ENCODE assay signal across 8 cellular contexts in the genomic region with DNA sequence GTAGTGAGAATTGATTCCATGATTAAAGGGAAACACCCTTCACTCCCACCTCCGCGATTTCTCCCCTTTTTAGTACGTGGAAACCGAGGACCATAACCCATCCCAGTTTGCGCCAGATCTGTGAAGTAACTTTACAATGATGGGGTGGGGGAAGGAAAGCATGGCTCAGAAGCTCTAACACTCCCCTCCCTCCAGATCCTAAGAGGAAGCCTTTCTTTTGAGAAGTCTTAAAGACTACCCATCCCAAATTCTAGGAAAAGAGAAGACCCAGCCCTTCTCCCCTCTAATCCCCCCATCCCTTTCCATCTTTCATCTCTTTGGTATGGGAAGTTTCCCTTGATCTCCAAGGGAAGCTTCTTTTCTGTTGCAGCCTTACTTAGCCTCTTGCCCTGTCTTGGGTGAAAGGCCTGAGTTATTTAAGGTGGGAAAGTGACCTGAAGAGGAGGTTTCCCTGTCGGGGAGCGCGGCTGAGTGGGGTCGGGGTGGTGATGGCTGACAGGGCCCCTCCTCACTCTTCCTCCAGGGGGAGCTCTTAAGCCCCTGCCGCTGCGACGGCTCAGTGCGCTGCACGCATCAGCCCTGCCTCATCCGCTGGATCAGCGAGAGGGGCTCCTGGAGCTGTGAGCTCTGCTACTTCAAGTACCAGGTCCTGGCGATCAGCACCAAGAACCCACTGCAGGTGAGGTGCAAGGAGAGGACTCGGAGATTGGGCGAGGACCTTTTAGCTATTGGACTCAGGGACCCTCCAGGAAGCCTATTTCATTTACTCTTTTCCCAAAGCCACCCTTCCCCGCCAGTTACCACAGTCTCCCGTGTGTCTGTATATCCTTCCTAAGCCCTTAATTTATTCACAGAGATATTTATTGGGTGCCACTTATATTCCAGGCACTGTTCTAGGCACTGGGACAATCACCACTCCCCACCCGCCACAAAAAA. TPM values are rescaled to one million over a fixed set of nuclear protein-coding genes. Genes with fewer than 3 reads are reported as not detected.
DNase-seq lines count a peak whose midpoint lies in the region; ATAC-seq, FAIRE-seq and TF ChIP-seq lines count a peak whose summit lies in the region.

No MANE protein-coding gene starts in this region.

- 38% methylated on average over 14 of the region's 22 CpGs for WGBS in HepG2 (ENCODE audit: low lambda C conversion rate)

- peak overlapping the region; percentile 71; the same call in 1 of the 2 replicates for H3K9ac ChIP-seq in HepG2 (ENCODE audit: insufficient read depth, low read depth, low read length)

- H3K79me2 ChIP-seq in HepG2 (ENCODE audit: insufficient read depth, low read length): peaks cover 7% of the 10 kb centered on the region

- POLR2A ChIA-PET in HepG2 (lab: Yijun Ruan, JAX): interaction anchor here (1.3 to 3.0 kb wide), 4 partner anchors 8 to 16 kb away, joined by 8 to 14 read pairs (median 9); partner anchors contain the start of genes CYP27B1, EEF1AKMT3, METTL1 and TSPAN31

- peaks cover 39% of the 10 kb centered on the region for H3K4me1 ChIP-seq in HepG2 (ENCODE audit: insufficient read depth, low read length)

- CTCF ChIA-PET in HepG2 (lab: Yijun Ruan, JAX; ENCODE audit: low intra/inter-chr PET ratio, low total read pairs): interaction anchor here (1.2 to 1.8 kb wide), 2 partner anchors 8 to 149 kb away, joined by 3 to 9 read pairs; no protein-coding TSS in a partner anchor

- ATAC-seq in HG03342 (IDR thresholded peaks at IDR 0.05; ENCODE audit: unreplicated experiment) (peak; percentile 33), T-helper 17 cell (peak; percentile 18), HepG2 (peak; percentile 61), GM19328 (IDR thresholded peaks at IDR 0.05; ENCODE audit: unreplicated experiment) (no peak), GM18520 (IDR thresholded peaks at IDR 0.05; ENCODE audit: unreplicated experiment) (no peak)
- peak; percentile 52 for ATAC-seq in stimulated activated effector memory CD8-positive, alpha-beta T cell treated with anti-CD3 and anti-CD28 coated beads, Interleukin-12 subunit alpha, Interleukin-12 subunit beta, amount 100 ng/mL, for 72 hours

- H3K4me3 ChIP-seq in astrocyte of the cerebellum (ENCODE audit: low read depth, low read length) (peak overlapping the region; percentile 55), HepG2 (replicated peaks in 1 of 3; ENCODE audit: insufficient read depth in 1 of 3, low read depth in 2 of 3, low read length in 3 of 3) (peak overlapping the region; percentile 81 to 82 (median 81))

- H3K4me2 ChIP-seq in HepG2 (ENCODE audit: low read depth, low read length): peak overlapping the region; percentile 96

- peak; percentile 38 for DNase-seq in GDM1 (lab: John Stamatoyannopoulos, UW)
- peak; percentile 55 to 67 (median 61) for DNase-seq in T-helper 17 cell
- no peak for DNase-seq in astrocyte of the cerebellum (ENCODE audit: low read depth)
- no peak for DNase-seq in HepG2 (ENCODE audit: low spot score)
- peak; percentile 60 to 80 for DNase-seq in stimulated activated effector memory CD8-positive, alpha-beta T cell treated with anti-CD3 and anti-CD28 coated beads, Interleukin-12 subunit alpha, Interleukin-12 subunit beta, amount 100 ng/mL, for 72 hours (ENCODE audit: low spot score in 2 of 2)

- FAIRE-seq in HepG2 (lab: Jason Lieb, UNC): no peak

- H3K36me3 Mint-ChIP-seq in T-helper 17 cell (ENCODE audit: low read depth): no peaks in the 10 kb centered on the region
- H3K36me3 Mint-ChIP-seq in stimulated activated effector memory CD8-positive, alpha-beta T cell treated with anti-CD3 and anti-CD28 coated beads, Interleukin-12 subunit alpha, Interleukin-12 subunit beta, amount 100 ng/mL, for 72 hours: peaks cover 49% of the 10 kb centered on the region

- in situ Hi-C loops in astrocyte of the cerebellum (cut with HindIII; ENCODE audit: low sequenced_read_pairs): loop anchor here (5.0 kb wide), 1 partner anchor 61 kb away; the partner anchor contains the start of gene AVIL
- in situ Hi-C loops in HepG2 (cut with HindIII; ENCODE audit: extremely low pct_ligation_motif_present, low pct_unique_long_range_greater_than_20kb): no loop called here

- H4K20me1 ChIP-seq in HepG2 (ENCODE audit: insufficient read depth, low read length): 0 out of 2 replicates have a peak, but pooled peaks cover 5% of the 10 kb centered on the region

- H3K27me3 ChIP-seq in HepG2 (ENCODE audit: control insufficient read depth in 1 of 2, insufficient read depth in 2 of 2, low read length in 2 of 2): no peaks in the 10 kb centered on the region; a peak in 1 of 5 replicates

- TF ChIP-seq POLR2A in HepG2 (IDR thresholded peaks at IDR 0.05; ENCODE audit: insufficient read depth in 1 of 2, low read depth in 2 of 2, low read length in 2 of 2): no peak

- H3K36me3 ChIP-seq in HepG2 (replicated peaks in 1 of 2; ENCODE audit: control insufficient read depth in 1 of 2, insufficient read depth in 2 of 2, low read length in 2 of 2): no peaks in the 10 kb centered on the region; a peak in 1 of 5 replicates

- H2AFZ ChIP-seq in HepG2 (ENCODE audit: low read length): peak overlapping the region; percentile 5

- peak; percentile 50; the same call in 1 of the 2 replicates for TF ChIP-seq RAD21 in HepG2 (CRISPR knock-in tag; IDR thresholded peaks at IDR 0.05)

- peak overlapping the region; percentile 92 for H3K4me3 Mint-ChIP-seq in T-helper 17 cell
- peak overlapping the region; percentile 75 for H3K4me3 Mint-ChIP-seq in stimulated activated effector memory CD8-positive, alpha-beta T cell treated with anti-CD3 and anti-CD28 coated beads, Interleukin-12 subunit alpha, Interleukin-12 subunit beta, amount 100 ng/mL, for 72 hours

- H3K27me3 Mint-ChIP-seq in T-helper 17 cell: no peaks in the 10 kb centered on the region

- BruUV-seq in HepG2 (replicated peaks; lab: Mats Ljungman, UMichigan): no TSS peak

- TF ChIP-seq CTCF in astrocyte of the cerebellum (IDR thresholded peaks at IDR 0.05; ENCODE audit: low read depth, low read length, missing control alignments) (peak; percentile 76), HepG2 (CRISPR knock-in tag; IDR thresholded peaks at IDR 0.05) (peak; percentile 94)

- H3K9me3 ChIP-seq in T-helper 17 cell (ENCODE audit: control insufficient read depth, low read length, poor library complexity, severe bottlenecking) (no peaks in the 10 kb centered on the region), HepG2 (ENCODE audit: low read length) (no peaks in the 10 kb centered on the region)

- TF ChIP-seq EP300 in HepG2 (IDR thresholded peaks at IDR 0.05; ENCODE audit: low read depth in 2 of 2, low read length in 2 of 2) (no peak), HepG2 (CRISPR knock-in tag; IDR thresholded peaks at IDR 0.05; ENCODE audit: borderline replicate concordance) (no peak)

- peak overlapping the region; percentile 67 for H3K27ac ChIP-seq in HepG2 (ENCODE audit: extremely low read length, insufficient read depth, low read length)

- H3K9me3 Mint-ChIP-seq in stimulated activated effector memory CD8-positive, alpha-beta T cell treated with anti-CD3 and anti-CD28 coated beads, Interleukin-12 subunit alpha, Interleukin-12 subunit beta, amount 100 ng/mL, for 72 hours: no peaks in the 10 kb centered on the region

- H3K27ac Mint-ChIP-seq in T-helper 17 cell: peak overlapping the region; percentile 87
- H3K27ac Mint-ChIP-seq in stimulated activated effector memory CD8-positive, alpha-beta T cell treated with anti-CD3 and anti-CD28 coated beads, Interleukin-12 subunit alpha, Interleukin-12 subunit beta, amount 100 ng/mL, for 72 hours: peak overlapping the region; percentile 84

- intact Hi-C loops in HepG2 (cut with micrococcal nuclease; ENCODE audit: unreplicated experiment): no loop called here

- peaks cover 58% of the 10 kb centered on the region for H3K4me1 Mint-ChIP-seq in T-helper 17 cell
- H3K4me1 Mint-ChIP-seq in stimulated activated effector memory CD8-positive, alpha-beta T cell treated with anti-CD3 and anti-CD28 coated beads, Interleukin-12 subunit alpha, Interleukin-12 subunit beta, amount 100 ng/mL, for 72 hours: peaks cover 72% of the 10 kb centered on the region

RNA-seq across cellular contexts. Expression of gene MARCHF9, which starts 1.8 kb away (rescaled TPM):
- 10 to 100 TPM; 45.3 to 62.4 TPM for total RNA-seq in T-helper 17 cell
- total RNA-seq in HepG2 (2016; rRNA removed; fragmentation: Illumina TruSeq; extraction: Trizol): 2.7 and 5.7 TPM in 2 replicates
- 3.9 and 5.1 TPM in 2 replicates for total RNA-seq in HepG2 (2016; cell fraction: cytosol; rRNA removed; fragmentation: Illumina TruSeq; extraction: Trizol; ENCODE audit: low read depth)
- 3.4 and 4.7 TPM in 2 replicates for total RNA-seq in HepG2 (2016; cell fraction: insoluble cytoplasmic fraction; rRNA removed; fragmentation: Illumina TruSeq; extraction: Trizol)
- 5.9 and 6.2 TPM in 2 replicates for total RNA-seq in HepG2 (2016; cell fraction: membrane; rRNA removed; fragmentation: Illumina TruSeq; extraction: Trizol)
- 3.4 and 4.3 TPM in 2 replicates for total RNA-seq in HepG2 (2016; cell fraction: nucleus; rRNA removed; fragmentation: Illumina TruSeq; extraction: Trizol)
- polyA plus RNA-seq in HepG2 (2011; rRNA removed): 9.6 and 14.5 TPM in 2 replicates
- polyA plus RNA-seq in HepG2 (2011; cell fraction: cytosol; rRNA removed): 8.1 and 8.8 TPM in 2 replicates
- polyA plus RNA-seq in HepG2 (2011; cell fraction: nucleus; rRNA removed): 15.5 and 17.5 TPM in 2 replicates
- 7.7 and 10.3 TPM in 2 replicates for polyA plus RNA-seq in HepG2 (2012)
- 2.7 and 3.1 TPM in 2 replicates for polyA plus RNA-seq in HepG2 (2016; cell fraction: cytosol; fragmentation: Illumina TruSeq; extraction: Trizol; ENCODE audit: low read depth)
- polyA plus RNA-seq in HepG2 (2016; cell fraction: insoluble cytoplasmic fraction; fragmentation: Illumina TruSeq; extraction: Trizol; ENCODE audit: low read depth): 5.0 and 8.0 TPM in 2 replicates
- 5.8 TPM in 2 replicates for polyA plus RNA-seq in HepG2 (2016; cell fraction: membrane; fragmentation: Illumina TruSeq; extraction: Trizol; ENCODE audit: low read depth)
- polyA plus RNA-seq in HepG2 (2016; cell fraction: nucleus; fragmentation: Illumina TruSeq; extraction: Trizol; ENCODE audit: insufficient read depth, low read depth): 13.4 and 15.4 TPM in 2 replicates
- polyA minus RNA-seq in HepG2 (2011; rRNA and poly(A)+ RNA removed; ENCODE audit: low replicate concordance): 12.1 and 12.5 TPM in 2 replicates
- polyA minus RNA-seq in HepG2 (2011; cell fraction: cytosol; rRNA and poly(A)+ RNA removed): 4.1 and 4.5 TPM in 2 replicates
- 3.7 and 5.3 TPM in 2 replicates for polyA minus RNA-seq in HepG2 (2011; cell fraction: nucleus; rRNA and poly(A)+ RNA removed)

RNA-seq across cellular contexts. Expression of gene CDK4, which starts 4.6 kb away (rescaled TPM):
- total RNA-seq in T-helper 17 cell: 10 to 100 TPM; 20.8 to 21.3 TPM
- total RNA-seq in HepG2 (2016; rRNA removed; fragmentation: Illumina TruSeq; extraction: Trizol): 209 and 255 TPM in 2 replicates
- 114 and 177 TPM in 2 replicates for total RNA-seq in HepG2 (2016; cell fraction: cytosol; rRNA removed; fragmentation: Illumina TruSeq; extraction: Trizol; ENCODE audit: low read depth)
- 213 and 245 TPM in 2 replicates for total RNA-seq in HepG2 (2016; cell fraction: insoluble cytoplasmic fraction; rRNA removed; fragmentation: Illumina TruSeq; extraction: Trizol)
- 203 and 282 TPM in 2 replicates for total RNA-seq in HepG2 (2016; cell fraction: membrane; rRNA removed; fragmentation: Illumina TruSeq; extraction: Trizol)
- 105 and 134 TPM in 2 replicates for total RNA-seq in HepG2 (2016; cell fraction: nucleus; rRNA removed; fragmentation: Illumina TruSeq; extraction: Trizol)
- polyA plus RNA-seq in HepG2 (2011; rRNA removed): 171 and 191 TPM in 2 replicates
- 223 and 255 TPM in 2 replicates for polyA plus RNA-seq in HepG2 (2011; cell fraction: cytosol; rRNA removed)
- polyA plus RNA-seq in HepG2 (2011; cell fraction: nucleus; rRNA removed): 58.2 and 58.6 TPM in 2 replicates
- polyA plus RNA-seq in HepG2 (2012): 68.6 and 92.8 TPM in 2 replicates
- 148 and 226 TPM in 2 replicates for polyA plus RNA-seq in HepG2 (2016; cell fraction: cytosol; fragmentation: Illumina TruSeq; extraction: Trizol; ENCODE audit: low read depth)
- 315 and 325 TPM in 2 replicates for polyA plus RNA-seq in HepG2 (2016; cell fraction: insoluble cytoplasmic fraction; fragmentation: Illumina TruSeq; extraction: Trizol; ENCODE audit: low read depth)
- 208 and 297 TPM in 2 replicates for polyA plus RNA-seq in HepG2 (2016; cell fraction: membrane; fragmentation: Illumina TruSeq; extraction: Trizol; ENCODE audit: low read depth)
- 175 and 177 TPM in 2 replicates for polyA plus RNA-seq in HepG2 (2016; cell fraction: nucleus; fragmentation: Illumina TruSeq; extraction: Trizol; ENCODE audit: insufficient read depth, low read depth)
- 141 and 375 TPM in 2 replicates for polyA minus RNA-seq in HepG2 (2011; rRNA and poly(A)+ RNA removed; ENCODE audit: low replicate concordance)
- 49.7 and 59.9 TPM in 2 replicates for polyA minus RNA-seq in HepG2 (2011; cell fraction: cytosol; rRNA and poly(A)+ RNA removed)
- 72.6 and 80.6 TPM in 2 replicates for polyA minus RNA-seq in HepG2 (2011; cell fraction: nucleus; rRNA and poly(A)+ RNA removed)

RNA-seq across cellular contexts. Expression of gene CYP27B1, which starts 10.2 kb away (rescaled TPM):
- total RNA-seq in T-helper 17 cell (1 to 10 TPM; 1.4 to 1.7 TPM), HepG2 (2016; rRNA removed; fragmentation: Illumina TruSeq; extraction: Trizol) (0.97 and 2.3 TPM in 2 replicates)
- total RNA-seq in HepG2 (2016; cell fraction: cytosol; rRNA removed; fragmentation: Illumina TruSeq; extraction: Trizol; ENCODE audit: low read depth): 0.51 and 0.53 TPM in 2 replicates
- total RNA-seq in HepG2 (2016; cell fraction: insoluble cytoplasmic fraction; rRNA removed; fragmentation: Illumina TruSeq; extraction: Trizol): 0.70 and 2.8 TPM in 2 replicates
- total RNA-seq in HepG2 (2016; cell fraction: membrane; rRNA removed; fragmentation: Illumina TruSeq; extraction: Trizol): 0.79 and 0.83 TPM in 2 replicates
- total RNA-seq in HepG2 (2016; cell fraction: nucleus; rRNA removed; fragmentation: Illumina TruSeq; extraction: Trizol): 4.1 and 5.2 TPM in 2 replicates
- polyA plus RNA-seq in HepG2 (2011; rRNA removed): 3.0 and 3.4 TPM in 2 replicates
- polyA plus RNA-seq in HepG2 (2011; cell fraction: cytosol; rRNA removed): 0.86 and 1.2 TPM in 2 replicates
- polyA plus RNA-seq in HepG2 (2011; cell fraction: nucleus; rRNA removed): 19.6 and 23.7 TPM in 2 replicates
- 1.4 and 2.3 TPM in 2 replicates for polyA plus RNA-seq in HepG2 (2012)
- polyA plus RNA-seq in HepG2 (2016; cell fraction: cytosol; fragmentation: Illumina TruSeq; extraction: Trizol; ENCODE audit: low read depth): 0.29 and 0.36 TPM in 2 replicates
- polyA plus RNA-seq in HepG2 (2016; cell fraction: insoluble cytoplasmic fraction; fragmentation: Illumina TruSeq; extraction: Trizol; ENCODE audit: low read depth): 1.1 and 1.2 TPM in 2 replicates
- polyA plus RNA-seq in HepG2 (2016; cell fraction: membrane; fragmentation: Illumina TruSeq; extraction: Trizol; ENCODE audit: low read depth): 0.59 and 0.77 TPM in 2 replicates
- polyA plus RNA-seq in HepG2 (2016; cell fraction: nucleus; fragmentation: Illumina TruSeq; extraction: Trizol; ENCODE audit: insufficient read depth, low read depth): 6.9 and 9.0 TPM in 2 replicates
- 5.9 and 7.2 TPM in 2 replicates for polyA minus RNA-seq in HepG2 (2011; rRNA and poly(A)+ RNA removed; ENCODE audit: low replicate concordance)
- polyA minus RNA-seq in HepG2 (2011; cell fraction: cytosol; rRNA and poly(A)+ RNA removed): 0.40 and 1.9 TPM in 2 replicates
- polyA minus RNA-seq in HepG2 (2011; cell fraction: nucleus; rRNA and poly(A)+ RNA removed): 15.7 and 19.3 TPM in 2 replicates

RNA-seq across cellular contexts. Expression of gene TSPAN31, which starts 11.8 kb away (rescaled TPM):
- total RNA-seq in T-helper 17 cell (10 to 100 TPM in 1 of 2 donors, 1 to 10 TPM in 1; 9.6 to 11.8 TPM), HepG2 (2016; rRNA removed; fragmentation: Illumina TruSeq; extraction: Trizol) (5.4 and 10.4 TPM in 2 replicates)
- total RNA-seq in HepG2 (2016; cell fraction: cytosol; rRNA removed; fragmentation: Illumina TruSeq; extraction: Trizol; ENCODE audit: low read depth): 3.1 and 3.3 TPM in 2 replicates
- total RNA-seq in HepG2 (2016; cell fraction: insoluble cytoplasmic fraction; rRNA removed; fragmentation: Illumina TruSeq; extraction: Trizol): 7.8 and 11.5 TPM in 2 replicates
- total RNA-seq in HepG2 (2016; cell fraction: membrane; rRNA removed; fragmentation: Illumina TruSeq; extraction: Trizol): 6.1 and 6.3 TPM in 2 replicates
- total RNA-seq in HepG2 (2016; cell fraction: nucleus; rRNA removed; fragmentation: Illumina TruSeq; extraction: Trizol): 8.7 and 15.1 TPM in 2 replicates
- polyA plus RNA-seq in HepG2 (2011; rRNA removed): 24.6 and 27.3 TPM in 2 replicates
- 19.3 and 22.2 TPM in 2 replicates for polyA plus RNA-seq in HepG2 (2011; cell fraction: cytosol; rRNA removed)
- polyA plus RNA-seq in HepG2 (2011; cell fraction: nucleus; rRNA removed): 26.2 and 31.2 TPM in 2 replicates
- 17.1 and 17.8 TPM in 2 replicates for polyA plus RNA-seq in HepG2 (2012)
- 3.2 and 4.3 TPM in 2 replicates for polyA plus RNA-seq in HepG2 (2016; cell fraction: cytosol; fragmentation: Illumina TruSeq; extraction: Trizol; ENCODE audit: low read depth)
- 6.6 and 6.9 TPM in 2 replicates for polyA plus RNA-seq in HepG2 (2016; cell fraction: insoluble cytoplasmic fraction; fragmentation: Illumina TruSeq; extraction: Trizol; ENCODE audit: low read depth)
- polyA plus RNA-seq in HepG2 (2016; cell fraction: membrane; fragmentation: Illumina TruSeq; extraction: Trizol; ENCODE audit: low read depth): 4.9 and 7.9 TPM in 2 replicates
- 22.0 and 24.1 TPM in 2 replicates for polyA plus RNA-seq in HepG2 (2016; cell fraction: nucleus; fragmentation: Illumina TruSeq; extraction: Trizol; ENCODE audit: insufficient read depth, low read depth)
- 8.6 and 23.9 TPM in 2 replicates for polyA minus RNA-seq in HepG2 (2011; rRNA and poly(A)+ RNA removed; ENCODE audit: low replicate concordance)
- 5.8 and 8.3 TPM in 2 replicates for polyA minus RNA-seq in HepG2 (2011; cell fraction: cytosol; rRNA and poly(A)+ RNA removed)
- polyA minus RNA-seq in HepG2 (2011; cell fraction: nucleus; rRNA and poly(A)+ RNA removed): 14.9 and 21.0 TPM in 2 replicates

RNA-seq across cellular contexts. Expression of gene METTL1, which starts 15.2 kb away (rescaled TPM):
- 10 to 100 TPM; 15.0 to 20.9 TPM for total RNA-seq in T-helper 17 cell
- total RNA-seq in HepG2 (2016; rRNA removed; fragmentation: Illumina TruSeq; extraction: Trizol): 34.7 and 35.5 TPM in 2 replicates
- total RNA-seq in HepG2 (2016; cell fraction: cytosol; rRNA removed; fragmentation: Illumina TruSeq; extraction: Trizol; ENCODE audit: low read depth): 13.7 and 15.7 TPM in 2 replicates
- 35.1 and 37.6 TPM in 2 replicates for total RNA-seq in HepG2 (2016; cell fraction: insoluble cytoplasmic fraction; rRNA removed; fragmentation: Illumina TruSeq; extraction: Trizol)
- 18.6 and 19.7 TPM in 2 replicates for total RNA-seq in HepG2 (2016; cell fraction: membrane; rRNA removed; fragmentation: Illumina TruSeq; extraction: Trizol)
- total RNA-seq in HepG2 (2016; cell fraction: nucleus; rRNA removed; fragmentation: Illumina TruSeq; extraction: Trizol): 22.7 and 26.8 TPM in 2 replicates
- 36.9 and 38.3 TPM in 2 replicates for polyA plus RNA-seq in HepG2 (2011; rRNA removed)
- 22.7 and 24.5 TPM in 2 replicates for polyA plus RNA-seq in HepG2 (2011; cell fraction: cytosol; rRNA removed)
- 38.6 and 43.0 TPM in 2 replicates for polyA plus RNA-seq in HepG2 (2011; cell fraction: nucleus; rRNA removed)
- polyA plus RNA-seq in HepG2 (2012): 21.2 and 23.6 TPM in 2 replicates
- polyA plus RNA-seq in HepG2 (2016; cell fraction: cytosol; fragmentation: Illumina TruSeq; extraction: Trizol; ENCODE audit: low read depth): 11.4 and 14.1 TPM in 2 replicates
- 46.1 and 52.2 TPM in 2 replicates for polyA plus RNA-seq in HepG2 (2016; cell fraction: insoluble cytoplasmic fraction; fragmentation: Illumina TruSeq; extraction: Trizol; ENCODE audit: low read depth)
- polyA plus RNA-seq in HepG2 (2016; cell fraction: membrane; fragmentation: Illumina TruSeq; extraction: Trizol; ENCODE audit: low read depth): 15.5 and 17.6 TPM in 2 replicates
- 43.2 and 53.1 TPM in 2 replicates for polyA plus RNA-seq in HepG2 (2016; cell fraction: nucleus; fragmentation: Illumina TruSeq; extraction: Trizol; ENCODE audit: insufficient read depth, low read depth)
- 49.2 and 64.0 TPM in 2 replicates for polyA minus RNA-seq in HepG2 (2011; rRNA and poly(A)+ RNA removed; ENCODE audit: low replicate concordance)
- 9.4 and 10.6 TPM in 2 replicates for polyA minus RNA-seq in HepG2 (2011; cell fraction: cytosol; rRNA and poly(A)+ RNA removed)
- polyA minus RNA-seq in HepG2 (2011; cell fraction: nucleus; rRNA and poly(A)+ RNA removed): 58.3 and 58.5 TPM in 2 replicates

Comparison
In these comparisons a context has a peak if more than half of its experiments do, and no peak if none do; other contexts are left out.
1. DNase-seq: peak in GDM1 (single experiment), T-helper 17 cell (3 of 3) and stimulated activated effector memory CD8-positive, alpha-beta T cell treated with anti-CD3 and anti-CD28 coated beads, Interleukin-12 subunit alpha, Interleukin-12 subunit beta, amount 100 ng/mL, for 72 hours (2 of 2); none in astrocyte of the cerebellum (single experiment) and HepG2 (single experiment).
2. ATAC-seq: peak in HG03342 (single experiment), T-helper 17 cell (single experiment), HepG2 (single experiment) and stimulated activated effector memory CD8-positive, alpha-beta T cell treated with anti-CD3 and anti-CD28 coated beads, Interleukin-12 subunit alpha, Interleukin-12 subunit beta, amount 100 ng/mL, for 72 hours (single experiment); none in GM19328 (single experiment) and GM18520 (single experiment).